Comparison of ENCODE assay signal across 29 cellular contexts in genomic region chrX:47227334-47227583, GRCh38.
"Had no signal": no experiment of that assay in that cellular context is flagged by ENCODE, and none has a peak within 500 bp of the region (broad histone marks: within the 10 kb centered on the region; RNA-seq: fewer than 3 reads in every experiment).

No MANE protein-coding gene starts in this region.

- DNase-seq: stimulated activated CD4-positive, alpha-beta T cell treated with anti-CD3 and anti-CD28 coated beads, Interleukin-2, amount 100 ng/mL, for 48 hours; stimulated activated CD4-positive, alpha-beta T cell treated with anti-CD3 and anti-CD28 coated beads, Interleukin-4, amount 100 ng/mL, for 1 hour; stimulated activated CD4-positive, alpha-beta T cell treated with anti-CD3 and anti-CD28 coated beads, Interleukin-4, amount 100 ng/mL, for 24 hours; stimulated activated CD4-positive, alpha-beta T cell treated with anti-CD3 and anti-CD28 coated beads, Interleukin-4, amount 100 ng/mL, for 4 hours; stimulated activated CD8-positive, alpha-beta memory T cell treated with anti-CD3 and anti-CD28 coated beads, Interleukin-4, amount 100 ng/mL, for 48 hours; stimulated activated naive B cell treated with anti-CD40 and anti-IgM and Interleukin-4, amounts not matched to agents 10 μg/mL and 1 μg/mL and 100 μg/mL, for 72 hours; stimulated activated naive CD4-positive, alpha-beta T cell; stimulated activated naive CD4-positive, alpha-beta T cell treated with Interleukin-2 at 50 U/mL for 16 hours; stimulated activated naive CD8-positive, alpha-beta T cell treated with anti-CD3 and anti-CD28 coated beads, Interleukin-15, amount 100 ng/mL, for 72 hours; stimulated activated naive CD8-positive, alpha-beta T cell treated with anti-CD3 and anti-CD28 coated beads, Interleukin-15, Interleukin-2, amounts not matched to agents 100 U/mL and 50 U/mL, for 24 hours; stomach; substantia nigra; testis; thyroid gland; transverse colon; trophoblast cell; upper lobe of left lung; upper lobe of right lung had no signal

- H3K27me3 ChIP-seq: stomach, suprapubic skin, testis, thyroid gland, tibial artery, tibial nerve, transverse colon, upper lobe of left lung, upper lobe of right lung, uterus, vagina had no signal

- H3K36me3 ChIP-seq: uterus had no signal

- H3K4me3 Mint-ChIP-seq: stimulated activated effector memory CD8-positive, alpha-beta T cell treated with anti-CD3 and anti-CD28 coated beads, Interleukin-12 subunit alpha, Interleukin-12 subunit beta, amount 100 ng/mL, for 72 hours; stimulated activated memory B cell treated with anti-CD40 and anti-IgM and Interleukin-4, amounts not matched to agents 10 μg/mL and 1 μg/mL and 100 μg/mL, for 72 hours; stimulated activated naive B cell treated with anti-CD40 and anti-IgM and Interleukin-4, amounts not matched to agents 10 μg/mL and 1 μg/mL and 100 μg/mL, for 72 hours; stimulated activated naive CD8-positive, alpha-beta T cell treated with anti-CD3 and anti-CD28 coated beads, Interleukin-15, amount 100 ng/mL, for 72 hours; stimulated activated naive CD8-positive, alpha-beta T cell treated with anti-CD3 and anti-CD28 coated beads, Interleukin-15, Interleukin-2, amounts not matched to agents 100 ng/mL and 50 ng/mL, for 24 hours; type B pancreatic cell had no signal

- ATAC-seq: stimulated activated effector memory CD8-positive, alpha-beta T cell treated with anti-CD3 and anti-CD28 coated beads, Interleukin-12 subunit alpha, Interleukin-12 subunit beta, amount 100 ng/mL, for 72 hours; stimulated activated memory B cell treated with anti-CD40 and anti-IgM and Interleukin-4, amounts not matched to agents 10 μg/mL and 1 μg/mL and 100 μg/mL, for 72 hours; stimulated activated naive B cell treated with anti-CD40 and anti-IgM and Interleukin-4, amounts not matched to agents 10 μg/mL and 1 μg/mL and 100 μg/mL, for 72 hours; stimulated activated naive CD8-positive, alpha-beta T cell treated with anti-CD3 and anti-CD28 coated beads, Interleukin-15, amount 100 ng/mL, for 72 hours; stimulated activated naive CD8-positive, alpha-beta T cell treated with anti-CD3 and anti-CD28 coated beads, Interleukin-15, Interleukin-2, amounts not matched to agents 100 U/mL and 50 U/mL, for 24 hours; upper lobe of right lung had no signal

- H3K4me3 ChIP-seq: stomach, suprapubic skin, testis, thoracic aorta, thyroid gland, tibial artery, tibial nerve, transverse colon, upper lobe of left lung, upper lobe of right lung, uterus, vagina had no signal

- H3K4me1 ChIP-seq: tibial nerve, uterus had no signal

- H3K27ac Mint-ChIP-seq: stimulated activated effector memory CD8-positive, alpha-beta T cell treated with anti-CD3 and anti-CD28 coated beads, Interleukin-12 subunit alpha, Interleukin-12 subunit beta, amount 100 ng/mL, for 72 hours; stimulated activated memory B cell treated with anti-CD40 and anti-IgM and Interleukin-4, amounts not matched to agents 10 μg/mL and 1 μg/mL and 100 μg/mL, for 72 hours; stimulated activated naive B cell treated with anti-CD40 and anti-IgM and Interleukin-4, amounts not matched to agents 10 μg/mL and 1 μg/mL and 100 μg/mL, for 72 hours; stimulated activated naive CD8-positive, alpha-beta T cell treated with anti-CD3 and anti-CD28 coated beads, Interleukin-15, amount 100 ng/mL, for 72 hours; stimulated activated naive CD8-positive, alpha-beta T cell treated with anti-CD3 and anti-CD28 coated beads, Interleukin-15, Interleukin-2, amounts not matched to agents 100 ng/mL and 50 ng/mL, for 24 hours; type B pancreatic cell had no signal

- H3K4me1 Mint-ChIP-seq: stimulated activated effector memory CD8-positive, alpha-beta T cell treated with anti-CD3 and anti-CD28 coated beads, Interleukin-12 subunit alpha, Interleukin-12 subunit beta, amount 100 ng/mL, for 72 hours had no signal

- H3K9me3 Mint-ChIP-seq: stimulated activated effector memory CD8-positive, alpha-beta T cell treated with anti-CD3 and anti-CD28 coated beads, Interleukin-12 subunit alpha, Interleukin-12 subunit beta, amount 100 ng/mL, for 72 hours; stimulated activated memory B cell treated with anti-CD40 and anti-IgM and Interleukin-4, amounts not matched to agents 10 μg/mL and 1 μg/mL and 100 μg/mL, for 72 hours; stimulated activated naive B cell treated with anti-CD40 and anti-IgM and Interleukin-4, amounts not matched to agents 10 μg/mL and 1 μg/mL and 100 μg/mL, for 72 hours; stimulated activated naive CD8-positive, alpha-beta T cell treated with anti-CD3 and anti-CD28 coated beads, Interleukin-15, amount 100 ng/mL, for 72 hours; stimulated activated naive CD8-positive, alpha-beta T cell treated with anti-CD3 and anti-CD28 coated beads, Interleukin-15, Interleukin-2, amounts not matched to agents 100 ng/mL and 50 ng/mL, for 24 hours; type B pancreatic cell had no signal

- H3K27ac ChIP-seq: stomach, suprapubic skin, testis, thoracic aorta, thyroid gland, tibial artery, tibial nerve, transverse colon, upper lobe of left lung, upper lobe of right lung, uterus, vagina had no signal

- H3K27me3 Mint-ChIP-seq: stimulated activated memory B cell treated with anti-CD40 and anti-IgM and Interleukin-4, amounts not matched to agents 10 μg/mL and 1 μg/mL and 100 μg/mL, for 72 hours; stimulated activated naive B cell treated with anti-CD40 and anti-IgM and Interleukin-4, amounts not matched to agents 10 μg/mL and 1 μg/mL and 100 μg/mL, for 72 hours; stimulated activated naive CD8-positive, alpha-beta T cell treated with anti-CD3 and anti-CD28 coated beads, Interleukin-15, amount 100 ng/mL, for 72 hours; stimulated activated naive CD8-positive, alpha-beta T cell treated with anti-CD3 and anti-CD28 coated beads, Interleukin-15, Interleukin-2, amounts not matched to agents 100 ng/mL and 50 ng/mL, for 24 hours; type B pancreatic cell had no signal

- H3K9me3 ChIP-seq: stomach, suprapubic skin, testis, thoracic aorta, thyroid gland, tibial artery, tibial nerve, transverse colon, upper lobe of left lung, upper lobe of right lung, uterus, vagina had no signal

- FAIRE-seq: urothelium cell line had no signal
